In genomic region chr15:51737538-51738305, GRCh38 we compare ENCODE assay signal across 7 cellular contexts. TPM values are rescaled to one million over a fixed set of nuclear protein-coding genes. Genes with fewer than 3 reads are reported as not detected.
DNase-seq lines count a peak whose midpoint lies in the region; ATAC-seq lines count a peak whose summit lies in the region.

A gene with protein sequence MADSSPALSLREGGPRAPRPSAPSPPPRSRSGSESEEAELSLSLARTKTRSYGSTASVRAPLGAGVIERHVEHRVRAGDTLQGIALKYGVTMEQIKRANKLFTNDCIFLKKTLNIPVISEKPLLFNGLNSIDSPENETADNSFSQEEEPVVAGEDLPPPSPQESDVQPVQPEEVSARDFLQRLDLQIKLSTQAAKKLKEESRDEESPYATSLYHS (minus strand): TSS chr15:51737655. CDS start chr15:51737622, 33 bp downstream.

- H2AFZ ChIP-seq in mesenchymal stem cell (ENCODE audit: low read depth, low read length): peak within 1 kb of the TSS; percentile 99

- no peaks in the 10 kb centered on the region for H3K9me3 ChIP-seq in effector memory CD4-positive, alpha-beta T cell (ENCODE audit: control insufficient read depth, low read length)
- H3K9me3 ChIP-seq in mesenchymal stem cell (ENCODE audit: control insufficient read depth, low read length): no peaks in the 10 kb centered on the region

- peak within 1 kb of the TSS; percentile 72 for H3K9ac ChIP-seq in mesenchymal stem cell (ENCODE audit: low read length)

- H4K91ac ChIP-seq in mesenchymal stem cell (ENCODE audit: low read length): peak within 1 kb of the TSS; percentile 80

- peak within 1 kb of the TSS; percentile 71 for H2BK120ac ChIP-seq in mesenchymal stem cell (ENCODE audit: low read depth, low read length)

- H3K27me3 ChIP-seq in effector memory CD4-positive, alpha-beta T cell (replicated peaks; ENCODE audit: control insufficient read depth, insufficient read depth, low read length, poor library complexity, severe bottlenecking): no peaks in the 10 kb centered on the region
- H3K27me3 ChIP-seq in mesenchymal stem cell (ENCODE audit: control insufficient read depth in 1 of 2, insufficient read depth in 1 of 2, low read length in 2 of 2): peaks cover 0 to 21% of the 10 kb centered on the region in 2 experiments

- peak within 1 kb of the TSS in 1 of 2 experiments; percentile 80 for H3K23ac ChIP-seq in mesenchymal stem cell (ENCODE audit: low read length in 2 of 2)

- ATAC-seq in GM18498 (IDR thresholded peaks at IDR 0.05; ENCODE audit: unreplicated experiment) (peak; percentile 56), HG02642 (IDR thresholded peaks at IDR 0.05; ENCODE audit: poor library complexity, unreplicated experiment) (peak; percentile 58)

- CTCF ChIA-PET in activated CD4-positive, alpha-beta memory T cell treated with anti-CD3 and anti-CD28 coated beads, Interleukin-2, amount 10 ng/mL, durations not matched to agents 7 days and 5 days (lab: Charles Lee): interaction anchor here (0.7 to 2.6 kb wide), 4 partner anchors 14 to 87 kb away, joined by 3 to 16 read pairs (median 4); no protein-coding TSS in a partner anchor

- no peaks in the 10 kb centered on the region for H3K9me3 Mint-ChIP-seq in activated CD4-positive, alpha-beta memory T cell treated with anti-CD3 and anti-CD28 coated beads, Interleukin-2, amount 10 ng/mL, durations not matched to agents 7 days and 5 days

- peak within 1 kb of the TSS; percentile 99 for H3K4me2 ChIP-seq in mesenchymal stem cell (ENCODE audit: low read length, poor library complexity, severe bottlenecking)

- WGBS in mesenchymal stem cell: 2% methylated on average over 56 of the region's 63 CpGs

- no peak within 1 kb of the TSS for H2BK5ac ChIP-seq in mesenchymal stem cell (ENCODE audit: low read depth, low read length, poor library complexity, severe bottlenecking)

- peak within 1 kb of the TSS; percentile 52 to 96 for H2BK12ac ChIP-seq in mesenchymal stem cell (ENCODE audit: low read length in 2 of 2)

- POLR2A ChIA-PET in activated CD4-positive, alpha-beta memory T cell treated with anti-CD3 and anti-CD28 coated beads, Interleukin-2, amount 10 ng/mL, durations not matched to agents 7 days and 5 days (lab: Charles Lee): interaction anchor here (0.9 to 2.1 kb wide), 7 partner anchors 8 to 115 kb away, joined by 3 to 16 read pairs (median 5); partner anchors contain the start of genes DMXL2 and TMOD2

- H2AK5ac ChIP-seq in mesenchymal stem cell (ENCODE audit: low read length, severe bottlenecking): no peak within 1 kb of the TSS

- no peaks in the 10 kb centered on the region for H3K79me1 ChIP-seq in mesenchymal stem cell (replicated peaks; ENCODE audit: low read length, poor library complexity, severe bottlenecking)

- peak within 1 kb of the TSS in 1 of 2 experiments; percentile 95 for H3K14ac ChIP-seq in mesenchymal stem cell (ENCODE audit: low read length in 2 of 2)

- peak within 1 kb of the TSS; percentile 81 for H3K4me3 Mint-ChIP-seq in activated CD4-positive, alpha-beta memory T cell treated with anti-CD3 and anti-CD28 coated beads, Interleukin-2, amount 10 ng/mL, durations not matched to agents 7 days and 5 days

- H4K8ac ChIP-seq in mesenchymal stem cell (ENCODE audit: low read length): peak within 1 kb of the TSS; percentile 94

- peak within 1 kb of the TSS; percentile 80 for H3K27ac Mint-ChIP-seq in activated CD4-positive, alpha-beta memory T cell treated with anti-CD3 and anti-CD28 coated beads, Interleukin-2, amount 10 ng/mL, durations not matched to agents 7 days and 5 days

- H3K4me1 Mint-ChIP-seq in activated CD4-positive, alpha-beta memory T cell treated with anti-CD3 and anti-CD28 coated beads, Interleukin-2, amount 10 ng/mL, durations not matched to agents 7 days and 5 days: peaks cover 44% of the 10 kb centered on the region

- peak within 1 kb of the TSS; percentile 72 for H3K4me3 ChIP-seq in effector memory CD4-positive, alpha-beta T cell (ENCODE audit: insufficient read depth, low read depth, low read length, poor library complexity, severe bottlenecking)
- peak within 1 kb of the TSS; percentile 83 to 84 for H3K4me3 ChIP-seq in mesenchymal stem cell (ENCODE audit: insufficient read depth in 1 of 2, low read depth in 1 of 2, low read length in 2 of 2)

- H3K4me1 ChIP-seq in effector memory CD4-positive, alpha-beta T cell (ENCODE audit: control insufficient read depth, insufficient read depth, low read length, poor library complexity, severe bottlenecking): peaks cover 44% of the 10 kb centered on the region
- H3K4me1 ChIP-seq in mesenchymal stem cell (ENCODE audit: control insufficient read depth, insufficient read depth, low read depth, low read length): peaks cover 13% of the 10 kb centered on the region

- peak within 1 kb of the TSS; percentile 83 for H3K27ac ChIP-seq in effector memory CD4-positive, alpha-beta T cell (ENCODE audit: insufficient read depth, low read length, poor library complexity, severe bottlenecking)
- no peak within 1 kb of the TSS for H3K27ac ChIP-seq in mesenchymal stem cell (ENCODE audit: low read length, poor library complexity, severe bottlenecking)

- peak within 1 kb of the TSS; percentile 64 to 96 for H3K4ac ChIP-seq in mesenchymal stem cell (ENCODE audit: low read depth in 1 of 2, low read length in 2 of 2)

- H3K36me3 Mint-ChIP-seq in activated CD4-positive, alpha-beta memory T cell treated with anti-CD3 and anti-CD28 coated beads, Interleukin-2, amount 10 ng/mL, durations not matched to agents 7 days and 5 days (ENCODE audit: low read depth): peaks cover 9% of the 10 kb centered on the region

- H2BK15ac ChIP-seq in mesenchymal stem cell (ENCODE audit: low read depth, poor library complexity, severe bottlenecking): peak within 1 kb of the TSS; percentile 94

- no peaks in the 10 kb centered on the region for H3K36me3 ChIP-seq in effector memory CD4-positive, alpha-beta T cell (ENCODE audit: control insufficient read depth, insufficient read depth, low read length)
- peaks cover 0 to 2% of the 10 kb centered on the region in 2 experiments for H3K36me3 ChIP-seq in mesenchymal stem cell (ENCODE audit: control insufficient read depth in 1 of 2, insufficient read depth in 2 of 2, low read depth in 1 of 2, low read length in 2 of 2)

- no peaks in the 10 kb centered on the region for H3K27me3 Mint-ChIP-seq in activated CD4-positive, alpha-beta memory T cell treated with anti-CD3 and anti-CD28 coated beads, Interleukin-2, amount 10 ng/mL, durations not matched to agents 7 days and 5 days

- peak; percentile 24 to 62 for DNase-seq in NCI-H446 (lab: John Stamatoyannopoulos, UW)
- peak; percentile 68 for DNase-seq in activated CD4-positive, alpha-beta memory T cell treated with anti-CD3 and anti-CD28 coated beads, Interleukin-2, amount 10 ng/mL, durations not matched to agents 7 days and 5 days
- DNase-seq in effector memory CD4-positive, alpha-beta T cell: peak; percentile 48 to 55 (median 54)
- peak; percentile 63 for DNase-seq in mesenchymal stem cell
- DNase-seq in stimulated activated CD8-positive, alpha-beta memory T cell treated with anti-CD3 and anti-CD28 coated beads, Interleukin-15, amount 100 ng/mL, for 1 hour (ENCODE audit: low read depth): peak; percentile 34

- peak within 1 kb of the TSS; percentile 96 to 98 for H3K18ac ChIP-seq in mesenchymal stem cell (ENCODE audit: low read depth in 1 of 2, low read length in 2 of 2)

RNA-seq across cellular contexts. Expression of the gene that starts here (rescaled TPM):
- 10 to 100 TPM; 14.8 to 14.9 TPM for total RNA-seq in activated CD4-positive, alpha-beta memory T cell treated with anti-CD3 and anti-CD28 coated beads, Interleukin-2, amount 10 ng/mL, durations not matched to agents 7 days and 5 days
- 6.6 TPM for polyA plus RNA-seq in mesenchymal stem cell (2013, experiment 1 of 2)
- 8.1 TPM for polyA plus RNA-seq in mesenchymal stem cell (2013, experiment 2 of 2)
